Comparison of ENCODE assay signal across 1 cellular context in the genomic region with DNA sequence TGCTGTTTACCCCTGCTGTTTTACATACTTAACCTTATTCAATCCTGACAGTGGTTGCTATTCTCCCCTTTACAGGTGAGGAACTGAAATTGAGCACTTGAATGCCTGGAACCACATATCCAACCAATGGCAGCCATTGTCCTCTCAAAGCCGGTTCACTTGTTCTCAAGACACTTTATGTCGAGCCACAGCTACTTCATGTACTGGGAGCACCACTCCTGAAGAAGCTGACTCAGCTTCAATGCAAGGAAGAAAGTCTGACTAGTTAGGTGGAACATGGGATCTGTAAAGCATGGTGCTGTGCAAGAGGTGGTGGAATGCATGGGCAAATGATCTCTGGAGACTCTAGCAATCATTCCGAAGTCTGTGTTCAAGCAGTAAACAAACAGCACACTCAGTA.
TF ChIP-seq lines count a peak whose summit lies in the region.

No MANE protein-coding gene starts in this region.

TF ChIP-seq in WTC11, 78 proteins besides CTCF, POLR2A, EP300 and RAD21 (continued from another document):
- no peak for TF ChIP-seq ARID4B (CRISPR knock-in tag; IDR thresholded peaks at IDR 0.05; ENCODE audit: borderline replicate concordance)
- TF ChIP-seq, protein P1, sequence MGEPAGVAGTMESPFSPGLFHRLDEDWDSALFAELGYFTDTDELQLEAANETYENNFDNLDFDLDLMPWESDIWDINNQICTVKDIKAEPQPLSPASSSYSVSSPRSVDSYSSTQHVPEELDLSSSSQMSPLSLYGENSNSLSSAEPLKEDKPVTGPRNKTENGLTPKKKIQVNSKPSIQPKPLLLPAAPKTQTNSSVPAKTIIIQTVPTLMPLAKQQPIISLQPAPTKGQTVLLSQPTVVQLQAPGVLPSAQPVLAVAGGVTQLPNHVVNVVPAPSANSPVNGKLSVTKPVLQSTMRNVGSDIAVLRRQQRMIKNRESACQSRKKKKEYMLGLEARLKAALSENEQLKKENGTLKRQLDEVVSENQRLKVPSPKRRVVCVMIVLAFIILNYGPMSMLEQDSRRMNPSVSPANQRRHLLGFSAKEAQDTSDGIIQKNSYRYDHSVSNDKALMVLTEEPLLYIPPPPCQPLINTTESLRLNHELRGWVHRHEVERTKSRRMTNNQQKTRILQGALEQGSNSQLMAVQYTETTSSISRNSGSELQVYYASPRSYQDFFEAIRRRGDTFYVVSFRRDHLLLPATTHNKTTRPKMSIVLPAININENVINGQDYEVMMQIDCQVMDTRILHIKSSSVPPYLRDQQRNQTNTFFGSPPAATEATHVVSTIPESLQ (CRISPR knock-in tag; IDR thresholded peaks at IDR 0.05) = no peak
